ENCODE assay signal across 34 cellular contexts in genomic region chr11:106176817-106177216, GRCh38.
"Had no signal": no experiment of that assay in that cellular context is flagged by ENCODE, and none has a peak within 500 bp of the region (broad histone marks: within the 10 kb centered on the region; RNA-seq: fewer than 3 reads in every experiment).

No MANE protein-coding gene starts in this region.

- H3K27me3 Mint-ChIP-seq: activated CD4-positive, alpha-beta memory T cell treated with anti-CD3 and anti-CD28 coated beads for 36 hours; activated CD4-positive, alpha-beta T cell treated with anti-CD3 and anti-CD28 coated beads for 36 hours; activated CD4-positive, alpha-beta T cell treated with anti-CD3 and anti-CD28 coated beads, Interleukin-2, amount 10 ng/mL, durations not matched to agents 24 days and 14 days; activated CD8-positive, alpha-beta memory T cell treated with anti-CD3 and anti-CD28 coated beads, Interleukin-2, amount 10 ng/mL, durations not matched to agents 7 days and 5 days; activated naive CD4-positive, alpha-beta T cell treated with anti-CD3 and anti-CD28 coated beads, Interleukin-2, amount 50 U/mL, for 24 hours; activated naive CD8-positive, alpha-beta T cell treated with anti-CD3 and anti-CD28 coated beads, Interleukin-2, amount 10 ng/mL, durations not matched to agents 7 days and 5 days; central memory CD8-positive, alpha-beta T cell; dendritic cell treated with granulocyte-macrophage colony-stimulating factor and Interleukin-4, amounts not matched to agents 40 ng/mL and 50 ng/mL, for 4 days had no signal

- H3K27me3 ChIP-seq: ascending aorta, brain microvascular endothelial cell, dorsolateral prefrontal cortex had no signal

- H3K9me3 Mint-ChIP-seq: activated naive CD4-positive, alpha-beta T cell treated with anti-CD3 and anti-CD28 coated beads for 36 hours; activated naive CD4-positive, alpha-beta T cell treated with anti-CD3 and anti-CD28 coated beads, Interleukin-2, amount 50 U/mL, for 24 hours; activated naive CD8-positive, alpha-beta T cell treated with anti-CD3 and anti-CD28 coated beads, Interleukin-2, amount 10 ng/mL, durations not matched to agents 7 days and 5 days; activated T-helper 1 cell treated with anti-CD3 and anti-CD28 coated beads, Interleukin-12 subunit alpha, Interleukin-12 subunit beta, Interleukin-2, Interleukin-4 antibody, amounts not matched to agents 30 ng/mL and 10 ng/mL and 1 ng/mL, durations not matched to agents 14 hours and 24 hours and 36 hours; T-helper 2 cell treated with Interferon-gamma antibody and Interleukin-4, amounts not matched to agents 5 μg/mL and 100 μg/mL, for 36 hours had no signal

- H3K27ac Mint-ChIP-seq: activated CD4-positive, alpha-beta memory T cell treated with anti-CD3 and anti-CD28 coated beads for 36 hours; activated CD4-positive, alpha-beta T cell treated with anti-CD3 and anti-CD28 coated beads for 36 hours; activated CD4-positive, alpha-beta T cell treated with anti-CD3 and anti-CD28 coated beads, Interleukin-2, amount 10 ng/mL, durations not matched to agents 24 days and 14 days; activated CD8-positive, alpha-beta memory T cell treated with anti-CD3 and anti-CD28 coated beads, Interleukin-2, amount 10 ng/mL, durations not matched to agents 7 days and 5 days; activated CD8-positive, alpha-beta T cell treated with anti-CD3 and anti-CD28 coated beads, Interleukin-2, amount 10 ng/mL, durations not matched to agents 7 days and 5 days; activated naive CD4-positive, alpha-beta T cell treated with anti-CD3 and anti-CD28 coated beads for 36 hours; activated naive CD4-positive, alpha-beta T cell treated with anti-CD3 and anti-CD28 coated beads, Interleukin-2, amount 50 U/mL, for 24 hours; activated naive CD8-positive, alpha-beta T cell treated with anti-CD3 and anti-CD28 coated beads, Interleukin-2, amount 10 ng/mL, durations not matched to agents 7 days and 5 days; activated T-helper 1 cell treated with anti-CD3 and anti-CD28 coated beads, Interleukin-12 subunit alpha, Interleukin-12 subunit beta, Interleukin-2, Interleukin-4 antibody, amounts not matched to agents 30 ng/mL and 10 ng/mL and 1 ng/mL, durations not matched to agents 14 hours and 24 hours and 36 hours; activated T-helper 2 cell treated with anti-CD3 and anti-CD28 coated beads, Interferon-gamma antibody, Interleukin-2, Interleukin-4, amounts not matched to agents 10 μg/mL and 5 μg/mL and 100 μg/mL, durations not matched to agents 14 hours and 24 hours and 36 hours; dendritic cell treated with granulocyte-macrophage colony-stimulating factor and Interleukin-4, amounts not matched to agents 40 ng/mL and 50 ng/mL, for 4 days; T-helper 17 cell; T-helper 2 cell treated with Interferon-gamma antibody and Interleukin-4, amounts not matched to agents 5 μg/mL and 100 μg/mL, for 36 hours had no signal

- ATAC-seq: activated CD4-positive, alpha-beta T cell treated with anti-CD3 and anti-CD28 coated beads for 36 hours; activated CD8-positive, alpha-beta memory T cell treated with anti-CD3 and anti-CD28 coated beads, Interleukin-2, amount 10 ng/mL, durations not matched to agents 7 days and 5 days; activated CD8-positive, alpha-beta T cell treated with anti-CD3 and anti-CD28 coated beads, Interleukin-2, amount 10 ng/mL, durations not matched to agents 7 days and 5 days; esophagus mucosa; T-helper 17 cell had no signal

- H3K36me3 Mint-ChIP-seq: activated CD4-positive, alpha-beta memory T cell treated with anti-CD3 and anti-CD28 coated beads for 36 hours; activated CD8-positive, alpha-beta memory T cell treated with anti-CD3 and anti-CD28 coated beads, Interleukin-2, amount 10 ng/mL, durations not matched to agents 7 days and 5 days; activated naive CD4-positive, alpha-beta T cell treated with anti-CD3 and anti-CD28 coated beads, Interleukin-2, amount 50 U/mL, for 24 hours; activated naive CD8-positive, alpha-beta T cell treated with anti-CD3 and anti-CD28 coated beads, Interleukin-2, amount 10 ng/mL, durations not matched to agents 7 days and 5 days had no signal

- H3K4me3 Mint-ChIP-seq: activated CD4-positive, alpha-beta memory T cell treated with anti-CD3 and anti-CD28 coated beads for 36 hours; activated CD4-positive, alpha-beta T cell treated with anti-CD3 and anti-CD28 coated beads for 36 hours; activated CD4-positive, alpha-beta T cell treated with anti-CD3 and anti-CD28 coated beads, Interleukin-2, amount 10 ng/mL, durations not matched to agents 24 days and 14 days; activated CD8-positive, alpha-beta memory T cell treated with anti-CD3 and anti-CD28 coated beads, Interleukin-2, amount 10 ng/mL, durations not matched to agents 7 days and 5 days; activated CD8-positive, alpha-beta T cell treated with anti-CD3 and anti-CD28 coated beads, Interleukin-2, amount 10 ng/mL, durations not matched to agents 7 days and 5 days; activated naive CD4-positive, alpha-beta T cell treated with anti-CD3 and anti-CD28 coated beads for 36 hours; activated naive CD4-positive, alpha-beta T cell treated with anti-CD3 and anti-CD28 coated beads, Interleukin-2, amount 50 U/mL, for 24 hours; activated naive CD8-positive, alpha-beta T cell treated with anti-CD3 and anti-CD28 coated beads, Interleukin-2, amount 10 ng/mL, durations not matched to agents 7 days and 5 days; activated T-helper 1 cell treated with anti-CD3 and anti-CD28 coated beads, Interleukin-12 subunit alpha, Interleukin-12 subunit beta, Interleukin-2, Interleukin-4 antibody, amounts not matched to agents 30 ng/mL and 10 ng/mL and 1 ng/mL, durations not matched to agents 14 hours and 24 hours and 36 hours; central memory CD8-positive, alpha-beta T cell; dendritic cell treated with granulocyte-macrophage colony-stimulating factor and Interleukin-4, amounts not matched to agents 40 ng/mL and 50 ng/mL, for 4 days; endodermal cell; T-helper 17 cell; T-helper 2 cell treated with Interferon-gamma antibody and Interleukin-4, amounts not matched to agents 5 μg/mL and 100 μg/mL, for 36 hours had no signal

- H3K4me1 ChIP-seq: ascending aorta had no signal

- H3K27ac ChIP-seq: ascending aorta, brain microvascular endothelial cell, coronary artery, dorsolateral prefrontal cortex, WERI-Rb-1 had no signal

- FAIRE-seq: bronchial epithelial cell, frontal cortex had no signal

- H3K4me3 ChIP-seq: ascending aorta, coronary artery, dorsolateral prefrontal cortex had no signal

- H3K4me1 Mint-ChIP-seq: activated CD4-positive, alpha-beta T cell treated with anti-CD3 and anti-CD28 coated beads for 36 hours; activated CD4-positive, alpha-beta T cell treated with anti-CD3 and anti-CD28 coated beads, Interleukin-2, amount 10 ng/mL, durations not matched to agents 24 days and 14 days; activated CD8-positive, alpha-beta memory T cell treated with anti-CD3 and anti-CD28 coated beads, Interleukin-2, amount 10 ng/mL, durations not matched to agents 7 days and 5 days; activated naive CD4-positive, alpha-beta T cell treated with anti-CD3 and anti-CD28 coated beads, Interleukin-2, amount 50 U/mL, for 24 hours; activated naive CD8-positive, alpha-beta T cell treated with anti-CD3 and anti-CD28 coated beads, Interleukin-2, amount 10 ng/mL, durations not matched to agents 7 days and 5 days; central memory CD8-positive, alpha-beta T cell; T-helper 17 cell had no signal

- H3K36me3 ChIP-seq: ascending aorta, brain microvascular endothelial cell, WERI-Rb-1 had no signal

- DNase-seq: activated CD4-positive, alpha-beta memory T cell treated with anti-CD3 and anti-CD28 coated beads for 36 hours; activated CD4-positive, alpha-beta T cell treated with anti-CD3 and anti-CD28 coated beads for 36 hours; activated CD4-positive, alpha-beta T cell treated with anti-CD3 and anti-CD28 coated beads, Interleukin-2, amount 10 ng/mL, durations not matched to agents 24 days and 14 days; activated CD4-positive, CD25-positive, alpha-beta regulatory T cell; activated CD4-positive, CD25-positive, alpha-beta regulatory T cell treated with anti-CD3 and anti-CD28 coated beads, Interleukin-2, amount 50 U/mL, for 72 hours; activated CD8-positive, alpha-beta memory T cell treated with anti-CD3 and anti-CD28 coated beads, Interleukin-2, amount 10 ng/mL, durations not matched to agents 7 days and 5 days; activated CD8-positive, alpha-beta memory T cell treated with anti-CD3 and anti-CD28 coated beads, Interleukin-2, amount 50 U/mL, for 4 hours; activated CD8-positive, alpha-beta T cell treated with anti-CD3 and anti-CD28 coated beads, Interleukin-2, amount 10 ng/mL, durations not matched to agents 7 days and 5 days; activated effector memory CD4-positive, alpha-beta T cell treated with anti-CD3 and anti-CD28 coated beads, Interleukin-2, amount 50 U/mL, for 16 hours; activated naive CD4-positive, alpha-beta T cell treated with anti-CD3 and anti-CD28 coated beads for 36 hours; activated naive CD8-positive, alpha-beta T cell treated with anti-CD3 and anti-CD28 coated beads, Interleukin-2, amount 10 ng/mL, durations not matched to agents 7 days and 5 days; activated T-cell treated with anti-CD3 and anti-CD28 coated beads, Interleukin-2, amount 50 U/mL, for 1 hour; activated T-cell treated with anti-CD3 and anti-CD28 coated beads, Interleukin-2, amount 50 U/mL, for 48 hours; brain microvascular endothelial cell; dorsolateral prefrontal cortex; effector memory CD4-positive, alpha-beta T cell; foreskin fibroblast; head of caudate nucleus; T-helper 1 cell; T-helper 17 cell; T1000; WERI-Rb-1 had no signal

- H3K9me3 ChIP-seq: ascending aorta had no signal
